Comparison of ENCODE assay signal across 8 cellular contexts in the genomic region with DNA sequence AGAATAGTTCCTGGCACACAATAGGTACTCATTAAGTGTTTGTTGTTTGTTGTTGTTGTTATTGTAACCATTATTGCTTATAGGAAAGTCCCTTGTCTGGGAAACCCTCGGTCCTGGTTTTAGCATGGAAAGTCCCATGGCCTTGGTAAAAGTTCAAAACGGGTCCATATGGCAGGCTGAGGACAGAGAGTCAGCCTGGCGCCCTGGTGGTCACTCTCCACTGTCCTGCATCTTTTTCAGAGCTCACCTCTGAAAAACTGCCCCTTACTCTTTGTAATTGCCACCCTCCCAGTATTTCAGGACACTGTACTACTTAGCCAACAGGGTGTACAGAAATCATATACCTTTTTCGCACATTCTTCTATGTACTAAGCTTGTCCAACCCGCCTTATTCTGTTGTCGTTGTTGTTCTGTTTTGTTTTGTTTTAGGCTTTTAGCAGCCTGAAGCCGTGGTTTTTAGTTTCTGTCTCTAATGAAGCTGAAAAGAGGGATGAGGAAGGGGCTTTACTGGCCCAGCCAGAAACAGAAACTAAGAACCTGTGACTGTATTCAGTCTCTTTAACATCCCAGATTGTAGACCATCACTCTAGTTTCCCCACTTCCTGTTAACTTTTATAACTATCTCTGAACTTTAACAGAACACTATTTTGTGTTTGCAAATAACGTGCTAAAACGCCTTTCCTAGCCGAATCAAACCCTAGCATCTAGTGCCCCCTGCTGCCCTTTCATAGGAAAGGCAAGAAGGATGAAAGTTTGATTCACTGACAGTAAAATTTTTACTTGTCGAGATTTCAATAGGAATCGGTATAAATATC. TPM values are rescaled to one million over a fixed set of nuclear protein-coding genes. Genes with fewer than 3 reads are reported as not detected.
A peak's percentile ranks its signal among the peaks of the same experiment; 100 is the strongest.
DNase-seq lines count a peak whose midpoint lies in the region; ATAC-seq and TF ChIP-seq lines count a peak whose summit lies in the region.

No MANE protein-coding gene starts in this region.

- peak; percentile 73 for TF ChIP-seq CTCF in WI38 (IDR thresholded peaks at IDR 0.05; ENCODE audit: low read depth, low read length)
- peak; percentile 87 for TF ChIP-seq CTCF in choroid plexus epithelial cell (conservative IDR thresholded peaks at IDR 0.05; ENCODE audit: low read depth, low read length)

- ATAC-seq in HG03025 (IDR thresholded peaks at IDR 0.05; ENCODE audit: low FRiP score, unreplicated experiment) (peak; percentile 43), left lobe of liver (peak; percentile 71)

- DNase-seq in NCI-H2107 treated with DMSO at 0.1 percent for 48 hours (lab: John Stamatoyannopoulos, UW; ENCODE audit: unreplicated experiment): peak; percentile 45
- no peak for DNase-seq in NCI-H2107 (lab: John Stamatoyannopoulos, UW)
- peak; percentile 74 for DNase-seq in NCI-H2171 treated with DMSO at 0.1 percent for 48 hours (lab: John Stamatoyannopoulos, UW)
- peak; percentile 89 for DNase-seq in choroid plexus epithelial cell (ENCODE audit: low read depth)
- peak; percentile 64 for DNase-seq in left lobe of liver (ENCODE audit: low spot score)
- peak; percentile 29 to 43 for DNase-seq in stimulated activated CD4-positive, alpha-beta T cell treated with anti-CD3 and anti-CD28 coated beads, Interleukin-4, amount 100 ng/mL, for 4 hours

- H3K4me3 ChIP-seq in WI38 (ENCODE audit: low read depth, low read length) (peak overlapping the region; percentile 68), choroid plexus epithelial cell (ENCODE audit: low read depth, low read length) (peak overlapping the region; percentile 72)

RNA-seq across cellular contexts. Expression of a gene that starts 7.6 kb away (rescaled TPM):
- total RNA-seq in left lobe of liver: 28.5 TPM
